In the genomic region with DNA sequence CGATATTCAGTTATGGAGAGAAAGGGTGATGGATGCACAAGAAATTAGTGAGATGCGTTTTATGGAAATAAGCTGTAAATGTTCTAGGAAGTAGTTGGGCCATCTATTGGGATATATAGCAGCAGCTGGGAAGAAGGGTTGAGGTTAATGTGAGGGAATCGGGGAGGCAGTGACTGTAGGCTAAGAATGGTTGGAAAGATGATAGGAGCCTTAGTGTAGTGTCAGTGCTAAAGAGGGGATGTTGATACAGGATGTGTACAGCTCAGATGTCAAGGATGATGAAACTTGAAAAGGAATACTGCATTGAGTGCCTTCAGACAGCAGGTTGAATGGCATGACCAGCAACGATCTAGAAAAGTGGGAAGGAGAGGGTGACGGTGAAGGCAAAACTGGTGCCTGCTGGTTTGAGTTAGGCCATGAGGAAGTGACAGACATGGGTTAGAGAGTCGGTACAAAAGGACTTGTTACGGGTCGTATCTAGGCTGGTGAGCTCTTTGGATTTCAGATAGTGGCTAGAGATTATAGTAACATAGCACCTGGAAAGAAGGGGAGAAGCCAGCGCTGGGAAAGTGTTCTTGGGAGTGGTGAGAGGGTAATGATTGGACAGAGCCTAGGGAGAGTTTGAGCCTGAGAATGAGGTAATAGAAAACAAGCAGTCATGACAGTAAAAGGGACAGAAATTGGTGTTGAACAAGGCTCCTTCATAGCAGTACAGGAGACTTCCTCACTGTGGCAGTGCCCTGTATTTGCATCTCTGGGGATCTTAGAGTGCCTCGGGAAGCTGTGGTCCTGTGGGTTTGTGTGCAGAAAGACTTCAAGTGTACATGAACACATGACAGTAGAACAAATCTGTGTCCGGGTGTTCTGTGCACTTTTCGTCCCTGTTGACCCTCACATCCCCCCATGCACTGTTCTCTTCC, we compare ENCODE assay signal across 14 cellular contexts. TPM values are rescaled to one million over a fixed set of nuclear protein-coding genes. Genes with fewer than 3 reads are reported as not detected.
DNase-seq lines count a peak whose midpoint lies in the region; ATAC-seq, FAIRE-seq and TF ChIP-seq lines count a peak whose summit lies in the region.
"Had no signal": no experiment of that assay in that cellular context is flagged by ENCODE, and none has a peak within 500 bp of the region (broad histone marks: within the 10 kb centered on the region; RNA-seq: fewer than 3 reads in every experiment).

No MANE protein-coding gene starts in this region.

- POLR2A ChIA-PET in activated B cell treated with CpG ODN at 0.5 μM for 24 hours (lab: Charles Lee): interaction anchor here (0.5 to 1.1 kb wide), 6 partner anchors 8 to 149 kb away, joined by 3 to 7 read pairs (median 3); no protein-coding TSS in a partner anchor
- POLR2A ChIA-PET in naive thymus-derived CD4-positive, alpha-beta T cell (lab: Charles Lee): interaction anchor here (1.4 kb wide), 1 partner anchor 18 kb away, joined by 9 read pairs; no protein-coding TSS in a partner anchor

- TF ChIP-seq POLR2A in GM18505 (IDR thresholded peaks at IDR 0.05; ENCODE audit: borderline replicate concordance, extremely low read depth, insufficient read depth, insufficient read length): peak; percentile 22
- TF ChIP-seq POLR2A in GM12891 (IDR thresholded peaks at IDR 0.05; ENCODE audit: low read depth, low read length): no peak

- H3K4me3 Mint-ChIP-seq in activated B cell treated with CpG ODN at 0.5 μM for 24 hours: no peak overlapping the region
- no peak overlapping the region for H3K4me3 Mint-ChIP-seq in naive thymus-derived CD4-positive, alpha-beta T cell

- H3K27ac Mint-ChIP-seq in activated B cell treated with CpG ODN at 0.5 μM for 24 hours: peak overlapping the region; percentile 2
- H3K27ac Mint-ChIP-seq in naive thymus-derived CD4-positive, alpha-beta T cell: peak overlapping the region in 8 of 9 donors; percentile 5 to 65 (median 30)

- CTCF ChIA-PET in activated B cell treated with CpG ODN at 0.5 μM for 24 hours (lab: Charles Lee): no interaction called here
- CTCF ChIA-PET in naive thymus-derived CD4-positive, alpha-beta T cell (lab: Charles Lee): no interaction called here

- ATAC-seq in GM18505 (IDR thresholded peaks at IDR 0.05; ENCODE audit: unreplicated experiment) (no peak), activated B cell treated with CpG ODN at 0.5 μM for 24 hours (ENCODE audit: low read depth) (peak; percentile 18)
- ATAC-seq in naive thymus-derived CD4-positive, alpha-beta T cell: no peak

- no peak for DNase-seq in activated B cell treated with CpG ODN at 0.5 μM for 24 hours
- no peak for DNase-seq in naive thymus-derived CD4-positive, alpha-beta T cell
- no peak for DNase-seq in NCI-H446 (lab: John Stamatoyannopoulos, UW)
- DNase-seq in brain microvascular endothelial cell: no peak
- DNase-seq in GM12891 (ENCODE audit: insufficient read length, low spot score): no peak
- DNase-seq: activated gamma-delta T cell, cerebellar nuclear complex, esophagus squamous epithelium, hypothalamus, NCI-H1105 treated with DMSO at 0.1 percent for 48 hours, NCI-H510A, transverse colon had no signal

- H3K9me3 ChIP-seq in naive thymus-derived CD4-positive, alpha-beta T cell (ENCODE audit: control insufficient read depth in 2 of 3, low read length in 3 of 3): no peaks in the 10 kb centered on the region
- H3K9me3 ChIP-seq: esophagus squamous epithelium, transverse colon had no signal

- no peaks in the 10 kb centered on the region for H3K9me3 Mint-ChIP-seq in activated B cell treated with CpG ODN at 0.5 μM for 24 hours
- peaks cover 0 to 2% (median 0%) of the 10 kb centered on the region in 11 donors for H3K9me3 Mint-ChIP-seq in naive thymus-derived CD4-positive, alpha-beta T cell

- H3K4me1 ChIP-seq in naive thymus-derived CD4-positive, alpha-beta T cell (ENCODE audit: control insufficient read depth in 2 of 2, insufficient read depth in 2 of 2, low read length in 2 of 2): no peaks in the 10 kb centered on the region
- H3K4me1 ChIP-seq: esophagus squamous epithelium, transverse colon had no signal

- H3K36me3 ChIP-seq in naive thymus-derived CD4-positive, alpha-beta T cell (ENCODE audit: control insufficient read depth in 2 of 3, insufficient read depth in 3 of 3, low read length in 3 of 3): peaks cover 12 to 64% (median 24%) of the 10 kb centered on the region in 3 experiments
- peaks cover 66% of the 10 kb centered on the region for H3K36me3 ChIP-seq in brain microvascular endothelial cell (replicated peaks)

- intact Hi-C loops in activated B cell treated with CpG ODN at 0.5 μM for 24 hours (cut with micrococcal nuclease): no loop called here
- intact Hi-C loops in naive thymus-derived CD4-positive, alpha-beta T cell (cut with micrococcal nuclease): no loop called here

- no peak for FAIRE-seq in GM12891 (lab: Jason Lieb, UNC)
- FAIRE-seq: RCC 7860 had no signal

- in situ Hi-C loops in brain microvascular endothelial cell (cut with HindIII; ENCODE audit: low pct_ligation_motif_present, low sequenced_read_pairs): no loop called here

- no peaks in the 10 kb centered on the region for H3K27me3 ChIP-seq in naive thymus-derived CD4-positive, alpha-beta T cell (ENCODE audit: control insufficient read depth in 2 of 2, insufficient read depth in 2 of 2, low read length in 2 of 2)
- no peaks in the 10 kb centered on the region for H3K27me3 ChIP-seq in brain microvascular endothelial cell (replicated peaks)
- H3K27me3 ChIP-seq: esophagus squamous epithelium, transverse colon had no signal

- H3K4me3 ChIP-seq in naive thymus-derived CD4-positive, alpha-beta T cell (ENCODE audit: low read length): no peak overlapping the region
- H3K4me3 ChIP-seq in brain microvascular endothelial cell (ENCODE audit: low read depth, low read length): no peak overlapping the region
- H3K4me3 ChIP-seq: esophagus squamous epithelium, transverse colon had no signal

- H3K27me3 Mint-ChIP-seq in activated B cell treated with CpG ODN at 0.5 μM for 24 hours: no peaks in the 10 kb centered on the region
- H3K27me3 Mint-ChIP-seq in naive thymus-derived CD4-positive, alpha-beta T cell: no peaks in the 10 kb centered on the region

- peaks cover 3% of the 10 kb centered on the region for H3K4me1 Mint-ChIP-seq in activated B cell treated with CpG ODN at 0.5 μM for 24 hours
- peaks cover 5 to 20% (median 13%) of the 10 kb centered on the region in 7 donors for H3K4me1 Mint-ChIP-seq in naive thymus-derived CD4-positive, alpha-beta T cell

- H3K36me3 Mint-ChIP-seq in activated B cell treated with CpG ODN at 0.5 μM for 24 hours (ENCODE audit: low read depth): peaks cover 79% of the 10 kb centered on the region
- peaks cover 11 to 59% (median 31%) of the 10 kb centered on the region in 5 donors for H3K36me3 Mint-ChIP-seq in naive thymus-derived CD4-positive, alpha-beta T cell

- TF ChIP-seq CTCF in activated B cell treated with CpG ODN at 0.5 μM for 24 hours (IDR thresholded peaks at IDR 0.05): no peak
- no peak for TF ChIP-seq CTCF in brain microvascular endothelial cell (IDR thresholded peaks at IDR 0.05; ENCODE audit: low read depth, low read length, missing control alignments)

- H3K27ac ChIP-seq in naive thymus-derived CD4-positive, alpha-beta T cell (ENCODE audit: low read depth, low read length): no peak overlapping the region
- H3K27ac ChIP-seq in brain microvascular endothelial cell: no peak overlapping the region
- H3K27ac ChIP-seq: esophagus squamous epithelium, transverse colon had no signal

TF ChIP-seq in GM12891, 5 proteins besides CTCF, POLR2A, EP300 and RAD21:
- TF ChIP-seq POU2F2 (IDR thresholded peaks at IDR 0.05; ENCODE audit: low read depth, low read length): no peak
- TF ChIP-seq POLR2AphosphoS5 (IDR thresholded peaks at IDR 0.05; ENCODE audit: low read depth, low read length): no peak
- TF ChIP-seq TAF1 (IDR thresholded peaks at IDR 0.05; ENCODE audit: low read depth, low read length): no peak
- TF ChIP-seq PAX5 (IDR thresholded peaks at IDR 0.05; ENCODE audit: insufficient read depth, low read length, severe bottlenecking): no peak
- TF ChIP-seq SPI1 (IDR thresholded peaks at IDR 0.05; ENCODE audit: low read depth, low read length): no peak

RNA-seq across cellular contexts. Expression of gene MARS1, which starts 9.6 kb away (rescaled TPM):
- 368 and 425 TPM in 2 replicates for total RNA-seq in activated B cell treated with CpG ODN at 0.5 μM for 24 hours
- total RNA-seq in naive thymus-derived CD4-positive, alpha-beta T cell: 100 to 1,000 TPM; 178 to 229 (median 197) TPM
- 100 to 1,000 TPM in 1 of 2 donors, 10 to 100 TPM in 1; 86.0 to 118 TPM for polyA plus RNA-seq in naive thymus-derived CD4-positive, alpha-beta T cell
- 93.4 TPM for polyA plus RNA-seq in GM12891 (2012; ENCODE audit: low read depth, missing spikeins)

RNA-seq across cellular contexts. Expression of gene ARHGAP9, which starts 17.8 kb away (rescaled TPM):
- total RNA-seq in activated B cell treated with CpG ODN at 0.5 μM for 24 hours: 98.8 and 104 TPM in 2 replicates
- total RNA-seq in naive thymus-derived CD4-positive, alpha-beta T cell: 100 to 1,000 TPM; 201 to 366 (median 347) TPM
- polyA plus RNA-seq in naive thymus-derived CD4-positive, alpha-beta T cell: 100 to 1,000 TPM; 198 to 283 TPM
- 71.0 TPM for polyA plus RNA-seq in GM12891 (2012; ENCODE audit: low read depth, missing spikeins)

RNA-seq across cellular contexts. Expression of gene DDIT3, which starts 22.8 kb away (rescaled TPM):
- total RNA-seq in activated B cell treated with CpG ODN at 0.5 μM for 24 hours: 30.5 and 34.3 TPM in 2 replicates
- total RNA-seq in naive thymus-derived CD4-positive, alpha-beta T cell: 100 to 1,000 TPM in 1 of 5 experiments, 10 to 100 TPM in 4; 19.6 to 124 (median 51.6) TPM
- 10 to 100 TPM; 15.9 to 23.1 TPM for polyA plus RNA-seq in naive thymus-derived CD4-positive, alpha-beta T cell
- 22.7 TPM for polyA plus RNA-seq in GM12891 (2012; ENCODE audit: low read depth, missing spikeins)

RNA-seq across cellular contexts. Expression of gene MBD6, which starts 25.1 kb away (rescaled TPM):
- total RNA-seq in activated B cell treated with CpG ODN at 0.5 μM for 24 hours: 96.0 and 105 TPM in 2 replicates
- 100 to 1,000 TPM in 4 of 5 experiments, 10 to 100 TPM in 1; 85.2 to 127 (median 120) TPM for total RNA-seq in naive thymus-derived CD4-positive, alpha-beta T cell
- polyA plus RNA-seq in naive thymus-derived CD4-positive, alpha-beta T cell: 1 to 10 TPM in 1 of 2 donors, under 1 TPM in 1; 0.50 to 1.0 TPM
- polyA plus RNA-seq in GM12891 (2012; ENCODE audit: low read depth, missing spikeins): 15.6 TPM

RNA-seq across cellular contexts. Expression of gene GLI1, which starts 37.9 kb away (rescaled TPM):
- total RNA-seq in activated B cell treated with CpG ODN at 0.5 μM for 24 hours: 0.51 and 1.3 TPM in 2 replicates
- 1 to 10 TPM in 2 of 5 experiments, under 1 TPM in 3; 0.39 to 1.4 (median 0.45) TPM for total RNA-seq in naive thymus-derived CD4-positive, alpha-beta T cell
- polyA plus RNA-seq in naive thymus-derived CD4-positive, alpha-beta T cell: not detected
- polyA plus RNA-seq in GM12891 (2012; ENCODE audit: low read depth, missing spikeins): 0.42 TPM
